Comparison of ENCODE assay signal across 17 cellular contexts in the genomic region with DNA sequence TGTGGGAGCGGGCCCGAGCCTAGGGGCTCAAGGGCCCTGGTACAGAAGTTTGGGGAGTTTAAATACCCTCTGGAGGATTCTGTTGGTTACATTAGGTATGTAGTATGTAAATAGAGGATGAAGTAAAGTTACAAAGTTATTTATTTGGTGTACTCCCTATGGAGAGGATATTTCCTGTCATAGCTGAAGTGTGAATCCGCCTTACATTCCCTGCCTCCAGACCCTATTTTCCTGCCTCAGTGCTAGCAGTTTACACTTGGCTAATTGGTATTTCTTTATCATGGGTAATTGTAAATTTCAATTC.
DNase-seq lines count a peak whose midpoint lies in the region; ATAC-seq and TF ChIP-seq lines count a peak whose summit lies in the region.
"Had no signal": no experiment of that assay in that cellular context is flagged by ENCODE, and none has a peak within 500 bp of the region (broad histone marks: within the 10 kb centered on the region; RNA-seq: fewer than 3 reads in every experiment).

No MANE protein-coding gene starts in this region.

- peak overlapping the region; percentile 29 for H3K4me3 Mint-ChIP-seq in Calu3 (ENCODE audit: low read depth, unreplicated experiment)
- no peak overlapping the region for H3K4me3 Mint-ChIP-seq in CD14-positive monocyte
- H3K4me3 Mint-ChIP-seq: activated naive CD8-positive, alpha-beta T cell; dendritic cell treated with granulocyte-macrophage colony-stimulating factor and Interleukin-4, amounts not matched to agents 40 ng/mL and 50 ng/mL, for 4 days; nephron progenitor cell; stimulated activated memory B cell treated with anti-CD40 and anti-IgM and Interleukin-4, amounts not matched to agents 10 μg/mL and 1 μg/mL and 100 μg/mL, for 72 hours had no signal

- H3K9me2 ChIP-seq in SK-N-SH = no peaks in the 10 kb centered on the region

- H3K4me2 ChIP-seq in SK-N-SH = peak overlapping the region; percentile 42
- peak overlapping the region; percentile 34 for H3K4me2 ChIP-seq in fibroblast of lung (ENCODE audit: extremely low read depth, insufficient read depth, low read length)

- H3K36me3 ChIP-seq in SK-N-SH (replicated peaks in 1 of 2; ENCODE audit: control insufficient read depth in 1 of 2, insufficient read depth in 2 of 2, low read length in 1 of 2) (no peaks in the 10 kb centered on the region), fibroblast of lung (ENCODE audit: control insufficient read depth, insufficient read depth, low read length) (no peaks in the 10 kb centered on the region)

- H3K9me3 Mint-ChIP-seq in Calu3 (ENCODE audit: low read depth, unreplicated experiment) = peaks cover 5% of the 10 kb centered on the region
- peaks cover 0 to 13% (median 4%) of the 10 kb centered on the region in 7 donors for H3K9me3 Mint-ChIP-seq in CD14-positive monocyte

- BruUV-seq in Calu3 (replicated peaks; lab: Mats Ljungman, UMichigan) = no TSS peak

- H3K9ac ChIP-seq in SK-N-SH (no peak overlapping the region; the same call in 1 of the 2 replicates), fibroblast of lung (ENCODE audit: insufficient read depth, low read length) (peak overlapping the region; percentile 26)

- TF ChIP-seq CTCF in Calu3 (IDR thresholded peaks at IDR 0.05; ENCODE audit: unreplicated experiment) (no peak), SK-N-SH (IDR thresholded peaks at IDR 0.05) (no peak), fibroblast of lung (conservative IDR thresholded peaks at IDR 0.05 in 1 of 2, IDR thresholded peaks at IDR 0.05 in 1 of 2; ENCODE audit: low read depth in 1 of 2, low read length in 2 of 2) (no peak), CD14-positive monocyte (IDR thresholded peaks at IDR 0.05) (no peak)

- H3K4me1 ChIP-seq in SK-N-SH (ENCODE audit: control insufficient read depth in 1 of 2, insufficient read depth in 2 of 2, low read depth in 1 of 2, low read length in 1 of 2) (no peaks in the 10 kb centered on the region), fibroblast of lung (ENCODE audit: control insufficient read depth, extremely low read depth, insufficient read depth, low read length) (no peaks in the 10 kb centered on the region)

- peaks cover 9% of the 10 kb centered on the region for H3K4me1 Mint-ChIP-seq in Calu3 (ENCODE audit: low read depth, unreplicated experiment)
- H3K4me1 Mint-ChIP-seq in CD14-positive monocyte = no peaks in the 10 kb centered on the region
- H3K4me1 Mint-ChIP-seq: nephron progenitor cell; stimulated activated memory B cell treated with anti-CD40 and anti-IgM and Interleukin-4, amounts not matched to agents 10 μg/mL and 1 μg/mL and 100 μg/mL, for 72 hours had no signal

- H3K4me3 ChIP-seq in SK-N-SH (ENCODE audit: low read depth in 2 of 2, low read length in 1 of 2) = peak overlapping the region in 1 of 2 experiments; percentile 11; a peak in 2 of 4 replicates
- H3K4me3 ChIP-seq in fibroblast of lung (replicated peaks in 1 of 4; ENCODE audit: control extremely low read depth in 1 of 4, insufficient read depth in 1 of 4, low read depth in 3 of 4, low read length in 4 of 4) = peak overlapping the region; percentile 33 to 48 (median 40)
- H3K4me3 ChIP-seq in skeletal muscle cell (ENCODE audit: low read depth, low read length) = peak overlapping the region; percentile 10

- no peak for TF ChIP-seq RAD21 in SK-N-SH (IDR thresholded peaks at IDR 0.05; ENCODE audit: low read length)

- H3K27me3 Mint-ChIP-seq in Calu3 (ENCODE audit: unreplicated experiment) (peaks cover 39% of the 10 kb centered on the region), CD14-positive monocyte (ENCODE audit: low read depth in 3 of 3) (peaks cover 1 to 3% (median 2%) of the 10 kb centered on the region in 3 donors)

- CTCF ChIA-PET in Calu3 (lab: Charles Lee) = interaction anchor here (0.6 kb wide), 1 partner anchor 37 kb away, joined by 8 read pairs; no protein-coding TSS in a partner anchor
- CTCF ChIA-PET in SK-N-SH (lab: Yijun Ruan, JAX) = interaction anchor here (1.0 to 2.1 kb wide), 4 partner anchors 10 to 36 kb away, joined by 3 to 6 read pairs (median 4); no protein-coding TSS in a partner anchor

- H3K27ac Mint-ChIP-seq in Calu3 (ENCODE audit: unreplicated experiment) (peak overlapping the region; percentile 17), CD14-positive monocyte (no peak overlapping the region)
- H3K27ac Mint-ChIP-seq: activated naive CD8-positive, alpha-beta T cell; dendritic cell treated with granulocyte-macrophage colony-stimulating factor and Interleukin-4, amounts not matched to agents 40 ng/mL and 50 ng/mL, for 4 days; nephron progenitor cell; stimulated activated memory B cell treated with anti-CD40 and anti-IgM and Interleukin-4, amounts not matched to agents 10 μg/mL and 1 μg/mL and 100 μg/mL, for 72 hours had no signal

- intact Hi-C loops in Calu3 (cut with micrococcal nuclease; ENCODE audit: unreplicated experiment) (no loop called here), CD14-positive monocyte (cut with micrococcal nuclease) (no loop called here)

- POLR2A ChIA-PET in SK-N-SH (lab: Yijun Ruan, JAX) = no interaction called here

- no peaks in the 10 kb centered on the region for H3F3A ChIP-seq in SK-N-SH (replicated peaks; ENCODE audit: insufficient read depth)

- ATAC-seq in HG03045 (IDR thresholded peaks at IDR 0.05; ENCODE audit: unreplicated experiment) = no peak
- ATAC-seq: stimulated activated memory B cell treated with anti-CD40 and anti-IgM and Interleukin-4, amounts not matched to agents 10 μg/mL and 1 μg/mL and 100 μg/mL, for 72 hours had no signal

- 89% methylated on average over 3 of the region's 3 CpGs for WGBS in SK-N-SH (ENCODE audit: low lambda C conversion rate)

- H3K27me3 ChIP-seq in SK-N-SH (ENCODE audit: insufficient read depth) (no peaks in the 10 kb centered on the region; the same call in 1 of the 2 replicates), fibroblast of lung (ENCODE audit: control insufficient read depth, insufficient read depth, low read length) (no peaks in the 10 kb centered on the region)

- no peaks in the 10 kb centered on the region for H3K9me3 ChIP-seq in SK-N-SH
- no peaks in the 10 kb centered on the region for H3K9me3 ChIP-seq in fibroblast of lung (ENCODE audit: control insufficient read depth, insufficient read depth, low read depth, low read length)

- DNase-seq in Calu3 = no peak
- no peak for DNase-seq in SK-N-SH
- DNase-seq in fibroblast of lung (ENCODE audit: low read depth in 2 of 2) = peak in 1 of 2 donors; percentile 18
- no peak for DNase-seq in skeletal muscle cell (ENCODE audit: low read depth)
- no peak for DNase-seq in CD14-positive monocyte (ENCODE audit: low spot score)
- DNase-seq in activated T-cell treated with anti-CD3 and anti-CD28 coated beads for 4 hours = no peak
- DNase-seq in T-helper 9 cell = no peak
- DNase-seq: activated CD4-positive, CD25-positive, alpha-beta regulatory T cell treated with anti-CD3 and anti-CD28 coated beads, Interleukin-2, amount 50 U/mL, for 72 hours; activated CD8-positive, alpha-beta memory T cell treated with anti-CD3 and anti-CD28 coated beads for 24 hours; erythroblast; NCI-H774; nephron progenitor cell had no signal

- no peak for TF ChIP-seq EP300 in SK-N-SH (IDR thresholded peaks at IDR 0.05; ENCODE audit: borderline replicate concordance in 1 of 2, low read depth in 1 of 2, low read length in 1 of 2)

- H4K20me1 ChIP-seq in SK-N-SH (ENCODE audit: insufficient read depth) = no peaks in the 10 kb centered on the region
- H4K20me1 ChIP-seq in fibroblast of lung (ENCODE audit: control insufficient read depth, extremely low read depth, insufficient read depth, low read length) = no peaks in the 10 kb centered on the region

- H3K27ac ChIP-seq in SK-N-SH (ENCODE audit: low read depth in 2 of 2, low read length in 1 of 2) = no peak overlapping the region
- H3K27ac ChIP-seq in fibroblast of lung (ENCODE audit: insufficient read depth, low read length) = peak overlapping the region; percentile 34

- H3K36me3 Mint-ChIP-seq in Calu3 (ENCODE audit: insufficient read depth, unreplicated experiment) (no peaks in the 10 kb centered on the region), CD14-positive monocyte (no peaks in the 10 kb centered on the region)
- H3K36me3 Mint-ChIP-seq: brain; stimulated activated memory B cell treated with anti-CD40 and anti-IgM and Interleukin-4, amounts not matched to agents 10 μg/mL and 1 μg/mL and 100 μg/mL, for 72 hours had no signal

- H3K79me2 ChIP-seq in SK-N-SH (ENCODE audit: insufficient read depth) (no peaks in the 10 kb centered on the region), fibroblast of lung (ENCODE audit: control insufficient read depth, insufficient read depth, low read length) (no peaks in the 10 kb centered on the region)

- H2AFZ ChIP-seq in SK-N-SH (ENCODE audit: low read depth) (peak overlapping the region; percentile 42; the same call in 1 of the 2 replicates), fibroblast of lung (ENCODE audit: low read length) (peak overlapping the region; percentile 41)

TF ChIP-seq in SK-N-SH, 30 proteins besides CTCF, POLR2A, EP300 and RAD21 (continues in another document):
- TF ChIP-seq REST (IDR thresholded peaks at IDR 0.05; ENCODE audit: low read depth, low read length) (no peak), RCOR1 (IDR thresholded peaks at IDR 0.05; ENCODE audit: low read length) (no peak), POLR2AphosphoS5 (IDR thresholded peaks at IDR 0.05; ENCODE audit: low read depth, low read length) (no peak), JUND (IDR thresholded peaks at IDR 0.05) (no peak), NFIC (IDR thresholded peaks at IDR 0.05; ENCODE audit: borderline replicate concordance) (no peak)
